In the genomic region with DNA sequence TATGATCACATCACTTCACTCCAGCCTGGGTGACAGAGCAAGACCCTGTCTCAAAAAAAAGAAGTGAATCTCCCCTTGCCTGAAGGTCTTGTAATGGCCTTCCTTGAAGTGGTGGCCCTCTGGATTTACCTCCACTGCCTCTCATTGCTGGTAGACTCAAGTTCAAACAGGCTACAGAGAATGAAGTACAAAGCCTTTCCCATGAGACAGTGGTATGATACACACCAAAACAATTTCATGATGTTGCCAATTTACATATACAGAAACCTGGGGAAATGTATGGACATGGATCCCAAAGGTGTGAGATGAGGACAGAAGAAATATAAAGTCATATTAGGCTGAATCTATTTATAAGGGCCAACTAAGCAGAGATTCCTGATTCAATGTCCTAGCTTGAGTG, we compare ENCODE assay signal across 11 cellular contexts. TPM values are rescaled to one million over a fixed set of nuclear protein-coding genes. Genes with fewer than 3 reads are reported as not detected.
"Had no signal": no experiment of that assay in that cellular context is flagged by ENCODE, and none has a peak within 500 bp of the region (broad histone marks: within the 10 kb centered on the region; RNA-seq: fewer than 3 reads in every experiment).

No MANE protein-coding gene starts in this region.

- H2AFZ ChIP-seq: GM23248 had no signal

- H3K4me1 ChIP-seq: HAP-1 had no signal

- H3K36me3 ChIP-seq: HAP-1 had no signal

- ATAC-seq: HCT116, HepG2 had no signal

- H3K9ac ChIP-seq: GM23248 had no signal

- H3K4me3 ChIP-seq: GM23248, HAP-1 had no signal

- H3K27ac ChIP-seq: GM23248, HL-60 had no signal

- DNase-seq: GM23248, GOT3, H7, HFFc6 had no signal

RNA-seq across cellular contexts. Expression of a gene that starts 4.8 kb away (rescaled TPM):
- total RNA-seq: GM23248, H4, H7, HepG2, HFFc6, HT1080 had no signal
- polyA plus RNA-seq: GM23248, HepG2, IgD-negative memory B cell had no signal
